28 cellular contexts compared by ENCODE assay signal in the genomic region with DNA sequence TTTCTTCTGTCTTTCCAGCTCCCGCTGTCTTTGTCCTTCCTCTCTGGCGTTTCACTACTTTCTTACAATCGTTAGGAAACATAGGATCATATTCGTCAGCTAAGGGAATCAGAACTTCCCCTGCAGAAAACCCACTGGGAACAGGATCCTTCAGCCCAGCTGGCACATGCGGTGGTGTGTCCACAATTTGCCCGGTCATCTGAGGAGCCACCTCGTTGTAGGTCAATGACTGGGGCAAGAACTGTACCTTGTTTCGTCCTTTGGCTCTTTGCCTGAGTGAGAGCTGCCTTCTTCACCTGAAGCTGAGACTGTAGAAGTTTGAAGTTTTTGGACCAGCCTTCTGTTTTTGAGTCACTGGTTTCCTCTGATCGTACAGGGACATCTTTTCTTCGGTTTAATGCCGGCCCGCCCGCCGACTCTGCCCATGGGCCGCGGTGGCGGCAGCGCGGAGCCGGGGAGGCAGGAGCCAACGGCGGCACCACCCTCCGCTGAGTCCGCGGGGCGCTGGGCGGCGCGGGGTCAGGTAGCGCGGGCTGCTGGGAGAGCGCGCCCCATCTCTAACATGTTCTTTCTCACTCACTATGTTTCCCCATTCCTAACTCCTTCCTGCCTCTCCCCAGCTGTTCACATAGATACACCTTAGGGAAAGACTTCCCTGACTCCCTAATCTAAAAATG.
"Had no signal": no experiment of that assay in that cellular context is flagged by ENCODE, and none has a peak within 500 bp of the region (broad histone marks: within the 10 kb centered on the region; RNA-seq: fewer than 3 reads in every experiment).

No MANE protein-coding gene starts in this region.

- H3K27ac Mint-ChIP-seq: naive thymus-derived CD4-positive, alpha-beta T cell; natural killer cell treated with Interleukin-12 subunit alpha and Interleukin-12 subunit beta and Interleukin-15 and Interleukin-18, amount 100 ng/mL, for 72 hours; stimulated activated naive B cell treated with anti-CD40 and anti-IgM and Interleukin-4, amounts not matched to agents 10 μg/mL and 1 μg/mL and 100 μg/mL, for 72 hours had no signal

- H3K4me1 ChIP-seq: heart right ventricle, left lung, pancreas, prostate gland, stomach, testis, thyroid gland, transverse colon, uterus had no signal

- H3K27me3 Mint-ChIP-seq: naive thymus-derived CD4-positive, alpha-beta T cell; stimulated activated naive B cell treated with anti-CD40 and anti-IgM and Interleukin-4, amounts not matched to agents 10 μg/mL and 1 μg/mL and 100 μg/mL, for 72 hours had no signal

- H3K4me1 Mint-ChIP-seq: naive thymus-derived CD4-positive, alpha-beta T cell; stimulated activated naive B cell treated with anti-CD40 and anti-IgM and Interleukin-4, amounts not matched to agents 10 μg/mL and 1 μg/mL and 100 μg/mL, for 72 hours had no signal

- H3K27me3 ChIP-seq: heart right ventricle, hepatocyte, left lung, pancreas, stomach, testis, thyroid gland, transverse colon, uterus had no signal

- DNase-seq: heart right ventricle; islet precursor cell; kidney glomerular epithelial cell; left cardiac atrium; midbrain; mucosa of descending colon; naive thymus-derived CD4-positive, alpha-beta T cell; retina; stimulated activated CD4-positive, alpha-beta T cell treated with anti-CD3 and anti-CD28 coated beads, Interleukin-12 subunit alpha, Interleukin-12 subunit beta, amount 100 ng/mL, for 4 hours; stimulated activated CD4-positive, alpha-beta T cell treated with anti-CD3 and anti-CD28 coated beads, Interleukin-15, amount 100 ng/mL, for 24 hours; stimulated activated CD4-positive, alpha-beta T cell treated with anti-CD3 and anti-CD28 coated beads, Interleukin-2, amount 100 ng/mL, for 24 hours; stimulated activated CD4-positive, alpha-beta T cell treated with anti-CD3 and anti-CD28 coated beads, Interleukin-4, amount 100 ng/mL, for 1 hour; stimulated activated naive B cell treated with anti-CD40 and anti-IgM and Interleukin-4, amounts not matched to agents 10 μg/mL and 1 μg/mL and 100 μg/mL, for 72 hours; stimulated activated naive CD8-positive, alpha-beta T cell treated with anti-CD3 and anti-CD28 coated beads, Interleukin-15, Interleukin-2, amounts not matched to agents 100 U/mL and 50 U/mL, for 24 hours; stomach; testis; transverse colon; uterus had no signal

- H3K9me3 ChIP-seq: heart right ventricle, left lung, mucosa of descending colon, pancreas, prostate gland, stomach, testis, thyroid gland, transverse colon, uterus had no signal

- ATAC-seq: heart right ventricle; left cardiac atrium; left lung; mucosa of descending colon; naive thymus-derived CD4-positive, alpha-beta T cell; natural killer cell treated with Interleukin-12 subunit alpha and Interleukin-12 subunit beta and Interleukin-15 and Interleukin-18, amount 100 ng/mL, for 72 hours; pancreas; right cardiac atrium; sciatic nerve; stimulated activated naive B cell treated with anti-CD40 and anti-IgM and Interleukin-4, amounts not matched to agents 10 μg/mL and 1 μg/mL and 100 μg/mL, for 72 hours; stimulated activated naive CD8-positive, alpha-beta T cell treated with anti-CD3 and anti-CD28 coated beads, Interleukin-15, Interleukin-2, amounts not matched to agents 100 U/mL and 50 U/mL, for 24 hours had no signal

- H3K36me3 ChIP-seq: heart right ventricle, left lung, pancreas, prostate gland, stomach, thyroid gland, transverse colon, uterus had no signal

- H3K4me3 ChIP-seq: heart right ventricle, hepatocyte, left lung, lung, mucosa of descending colon, pancreas, prostate gland, skin epidermis, stomach, testis, thyroid gland, transverse colon, uterus had no signal

- H3K27ac ChIP-seq: heart right ventricle, hepatocyte, left lung, pancreas, prostate gland, skin epidermis, stomach, testis, thyroid gland, transverse colon, uterus had no signal

- H3K36me3 Mint-ChIP-seq: natural killer cell treated with Interleukin-12 subunit alpha and Interleukin-12 subunit beta and Interleukin-15 and Interleukin-18, amount 100 ng/mL, for 72 hours; stimulated activated naive B cell treated with anti-CD40 and anti-IgM and Interleukin-4, amounts not matched to agents 10 μg/mL and 1 μg/mL and 100 μg/mL, for 72 hours had no signal

- H3K9me3 Mint-ChIP-seq: naive thymus-derived CD4-positive, alpha-beta T cell; stimulated activated naive B cell treated with anti-CD40 and anti-IgM and Interleukin-4, amounts not matched to agents 10 μg/mL and 1 μg/mL and 100 μg/mL, for 72 hours had no signal

- H2AFZ ChIP-seq: hepatocyte had no signal

- H3K4me2 ChIP-seq: hepatocyte had no signal

- H3K4me3 Mint-ChIP-seq: naive thymus-derived CD4-positive, alpha-beta T cell; natural killer cell treated with Interleukin-12 subunit alpha and Interleukin-12 subunit beta and Interleukin-15 and Interleukin-18, amount 100 ng/mL, for 72 hours; stimulated activated naive B cell treated with anti-CD40 and anti-IgM and Interleukin-4, amounts not matched to agents 10 μg/mL and 1 μg/mL and 100 μg/mL, for 72 hours had no signal
